Comparison of ENCODE assay signal across 9 cellular contexts in the genomic region with DNA sequence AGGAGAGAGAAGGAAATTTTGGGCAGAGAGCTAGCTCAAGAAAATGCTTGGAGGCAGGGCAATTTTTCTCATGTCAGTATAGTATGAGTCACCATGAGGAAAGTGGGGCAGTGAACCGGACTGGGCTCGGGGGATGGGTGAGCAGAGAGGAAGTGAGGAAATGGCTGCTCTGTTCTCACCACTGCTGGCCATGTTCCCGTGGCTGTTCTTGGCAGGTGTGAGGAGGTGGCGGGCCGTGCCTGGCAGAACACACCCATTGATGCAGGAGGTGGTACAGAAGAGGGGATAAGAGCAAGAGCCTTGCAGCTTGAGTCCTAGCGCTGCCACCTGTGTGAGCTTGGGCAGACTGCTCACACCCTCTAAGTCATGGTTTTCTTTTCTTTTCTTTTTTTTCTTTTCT.
DNase-seq lines count a peak whose midpoint lies in the region; ATAC-seq and TF ChIP-seq lines count a peak whose summit lies in the region.
"Had no signal": no experiment of that assay in that cellular context is flagged by ENCODE, and none has a peak within 500 bp of the region (broad histone marks: within the 10 kb centered on the region; RNA-seq: fewer than 3 reads in every experiment).

No MANE protein-coding gene starts in this region.

- no peak overlapping the region for H3K4me3 ChIP-seq in KMS-11 (IDR thresholded peaks at IDR 0.05; ENCODE audit: insufficient read depth, low read depth, low read length)
- H3K4me3 ChIP-seq in adrenal gland, result no peak overlapping the region

- peaks cover 15% of the 10 kb centered on the region for H3K4me1 Mint-ChIP-seq in type B pancreatic cell (ENCODE audit: unreplicated experiment)

- no peak overlapping the region for H3K9ac ChIP-seq in KMS-11

- H3K27ac Mint-ChIP-seq in type B pancreatic cell, result peak overlapping the region; percentile 37
- H3K27ac Mint-ChIP-seq: dendritic cell treated with granulocyte-macrophage colony-stimulating factor and Interleukin-4, amounts not matched to agents 40 ng/mL and 50 ng/mL, for 4 days had no signal

- H3K27me3 Mint-ChIP-seq in type B pancreatic cell, result no peaks in the 10 kb centered on the region

- H3K27ac ChIP-seq in KMS-11, result no peak overlapping the region
- no peak overlapping the region for H3K27ac ChIP-seq in adrenal gland

- H3K36me3 Mint-ChIP-seq in type B pancreatic cell, result no peaks in the 10 kb centered on the region

- no peaks in the 10 kb centered on the region; the same call in 1 of the 2 replicates for H3K27me3 ChIP-seq in KMS-11 (ENCODE audit: insufficient read depth, low read depth)
- H3K27me3 ChIP-seq in adrenal gland, result no peaks in the 10 kb centered on the region

- peak overlapping the region; percentile 35; the same call in 1 of the 2 replicates for H2AFZ ChIP-seq in KMS-11 (ENCODE audit: low read depth)

- TF ChIP-seq CTCF in KMS-11 (conservative IDR thresholded peaks at IDR 0.05; ENCODE audit: low read depth, low read length), result no peak
- TF ChIP-seq CTCF in adrenal gland (IDR thresholded peaks at IDR 0.05), result no peak
- TF ChIP-seq CTCF in type B pancreatic cell (conservative IDR thresholded peaks at IDR 0.05), result no peak

- H3K36me3 ChIP-seq in KMS-11 (ENCODE audit: insufficient read depth) (no peaks in the 10 kb centered on the region), adrenal gland (replicated peaks in 1 of 2) (no peaks in the 10 kb centered on the region)

- DNase-seq in AG08395 (ENCODE audit: low spot score) (peak; percentile 83), adrenal gland (peak; percentile 76 to 94 (median 93)), inferior parietal cortex (ENCODE audit: extremely low spot score) (peak; percentile 42), type B pancreatic cell (ENCODE audit: extremely low spot score, unreplicated experiment) (no peak)
- no peak for DNase-seq in effector CD8-positive, alpha-beta T cell (lab: John Stamatoyannopoulos, UW)

- no peaks in the 10 kb centered on the region for H3K79me2 ChIP-seq in KMS-11 (ENCODE audit: insufficient read depth, low read depth)

- ATAC-seq in GM18907 (IDR thresholded peaks at IDR 0.05; ENCODE audit: unreplicated experiment) (peak; percentile 88), HG03039 (IDR thresholded peaks at IDR 0.05; ENCODE audit: unreplicated experiment) (no peak)

- TF ChIP-seq POLR2A in adrenal gland (IDR thresholded peaks at IDR 0.05), result no peak

- H3K9me3 ChIP-seq in adrenal gland (replicated peaks in 1 of 3), result no peaks in the 10 kb centered on the region

- intact Hi-C loops in adrenal gland (cut with DNase I), result no loop called here

- no peaks in the 10 kb centered on the region for H4K20me1 ChIP-seq in KMS-11 (ENCODE audit: insufficient read depth)

- H3K4me3 Mint-ChIP-seq in type B pancreatic cell, result no peak overlapping the region
- H3K4me3 Mint-ChIP-seq: dendritic cell treated with granulocyte-macrophage colony-stimulating factor and Interleukin-4, amounts not matched to agents 40 ng/mL and 50 ng/mL, for 4 days had no signal

- no peak overlapping the region for H3K4me2 ChIP-seq in KMS-11

- WGBS in adrenal gland, 4 donors, result 8 to 18% (median 13%) methylated on average over 6 of the region's 6 CpGs

- peaks cover 6% of the 10 kb centered on the region for H3K4me1 ChIP-seq in KMS-11 (ENCODE audit: low read depth, poor library complexity, severe bottlenecking)
- H3K4me1 ChIP-seq in adrenal gland (replicated peaks in 1 of 2), result peaks cover 5 to 10% of the 10 kb centered on the region in 2 donors

- peaks cover 9% of the 10 kb centered on the region for H3K9me3 Mint-ChIP-seq in type B pancreatic cell
- H3K9me3 Mint-ChIP-seq: dendritic cell treated with granulocyte-macrophage colony-stimulating factor and Interleukin-4, amounts not matched to agents 40 ng/mL and 50 ng/mL, for 4 days had no signal

Comparison
In these comparisons a context has a peak if more than half of its experiments do, and no peak if none do; other contexts are left out.
1. DNase-seq: peak in AG08395 (single experiment), adrenal gland (7 of 7) and inferior parietal cortex (single experiment); none in type B pancreatic cell (single experiment) and effector CD8-positive, alpha-beta T cell (single experiment).